In genomic region chr5:87170799-87171198, GRCh38 we compare ENCODE assay signal across 27 cellular contexts.
"Had no signal": no experiment of that assay in that cellular context is flagged by ENCODE, and none has a peak within 500 bp of the region (broad histone marks: within the 10 kb centered on the region; RNA-seq: fewer than 3 reads in every experiment).

No MANE protein-coding gene starts in this region.

- DNase-seq: dermis blood vessel endothelial cell; effector memory CD4-positive, alpha-beta T cell; heart right ventricle; hippocampal formation; left cardiac atrium; left lung; lower lobe of right lung; natural killer cell; occipital lobe; pancreas; right lobe of liver; stimulated activated CD4-positive, alpha-beta T cell treated with anti-CD3 and anti-CD28 coated beads, Interleukin-12 subunit alpha, Interleukin-12 subunit beta, amount 100 ng/mL, for 4 hours; stimulated activated CD4-positive, alpha-beta T cell treated with anti-CD3 and anti-CD28 coated beads, Interleukin-1b, Interleukin-23, amount 100 ng/mL, for 48 hours; stimulated activated CD4-positive, alpha-beta T cell treated with anti-CD3 and anti-CD28 coated beads, Interleukin-4, amount 100 ng/mL, for 1 hour; stimulated activated CD8-positive, alpha-beta memory T cell treated with anti-CD3 and anti-CD28 coated beads, Interleukin-4, amount 100 ng/mL, for 48 hours; stimulated activated naive CD4-positive, alpha-beta T cell; stimulated activated naive CD8-positive, alpha-beta T cell treated with anti-CD3 and anti-CD28 coated beads, Interleukin-15, amount 100 ng/mL, for 72 hours; transverse colon; upper lobe of right lung; uterus had no signal

- H3K4me3 ChIP-seq: coronary artery, esophagus muscularis mucosa, gastroesophageal sphincter, heart right ventricle, left lung, lower lobe of right lung, pancreas, right lobe of liver, smooth muscle cell, suprapubic skin, transverse colon, upper lobe of right lung, uterus had no signal

- H3K27me3 ChIP-seq: esophagus muscularis mucosa, gastroesophageal sphincter, heart right ventricle, left lung, pancreas, right lobe of liver, suprapubic skin, transverse colon, upper lobe of right lung, uterus had no signal

- H3K9me3 Mint-ChIP-seq: memory B cell; natural killer cell; stimulated activated naive CD8-positive, alpha-beta T cell treated with anti-CD3 and anti-CD28 coated beads, Interleukin-15, amount 100 ng/mL, for 72 hours had no signal

- H3K4me1 Mint-ChIP-seq: stimulated activated naive CD8-positive, alpha-beta T cell treated with anti-CD3 and anti-CD28 coated beads, Interleukin-15, amount 100 ng/mL, for 72 hours had no signal

- H3K27ac ChIP-seq: coronary artery, esophagus muscularis mucosa, gastroesophageal sphincter, heart right ventricle, left lung, lower lobe of right lung, pancreas, right lobe of liver, suprapubic skin, transverse colon, upper lobe of right lung, uterus had no signal

- H3K4me3 Mint-ChIP-seq: memory B cell; natural killer cell; stimulated activated naive CD8-positive, alpha-beta T cell treated with anti-CD3 and anti-CD28 coated beads, Interleukin-15, amount 100 ng/mL, for 72 hours had no signal

- H3K4me2 ChIP-seq: smooth muscle cell had no signal

- H3K4me1 ChIP-seq: esophagus muscularis mucosa, gastroesophageal sphincter, heart right ventricle, left lung, lower lobe of right lung, pancreas, right lobe of liver, suprapubic skin, transverse colon, upper lobe of right lung, uterus had no signal

- H3K36me3 ChIP-seq: esophagus muscularis mucosa, gastroesophageal sphincter, heart right ventricle, left lung, lower lobe of right lung, pancreas, right lobe of liver, suprapubic skin, transverse colon, upper lobe of right lung, uterus had no signal

- H3K27ac Mint-ChIP-seq: memory B cell; natural killer cell; progenitor cell of endocrine pancreas; stimulated activated naive CD8-positive, alpha-beta T cell treated with anti-CD3 and anti-CD28 coated beads, Interleukin-15, amount 100 ng/mL, for 72 hours had no signal

- H3K27me3 Mint-ChIP-seq: memory B cell; progenitor cell of endocrine pancreas; stimulated activated naive CD8-positive, alpha-beta T cell treated with anti-CD3 and anti-CD28 coated beads, Interleukin-15, amount 100 ng/mL, for 72 hours had no signal

- H3K9me3 ChIP-seq: esophagus muscularis mucosa, gastroesophageal sphincter, heart right ventricle, left lung, lower lobe of right lung, pancreas, right lobe of liver, suprapubic skin, transverse colon, upper lobe of right lung, uterus had no signal

- H3K36me3 Mint-ChIP-seq: memory B cell, natural killer cell had no signal

- ATAC-seq: gastroesophageal sphincter; left lung; lower lobe of right lung; natural killer cell; pancreas; right lobe of liver; stimulated activated naive CD8-positive, alpha-beta T cell treated with anti-CD3 and anti-CD28 coated beads, Interleukin-15, amount 100 ng/mL, for 72 hours; upper lobe of right lung had no signal
